1 cellular context compared by ENCODE assay signal in the genomic region with DNA sequence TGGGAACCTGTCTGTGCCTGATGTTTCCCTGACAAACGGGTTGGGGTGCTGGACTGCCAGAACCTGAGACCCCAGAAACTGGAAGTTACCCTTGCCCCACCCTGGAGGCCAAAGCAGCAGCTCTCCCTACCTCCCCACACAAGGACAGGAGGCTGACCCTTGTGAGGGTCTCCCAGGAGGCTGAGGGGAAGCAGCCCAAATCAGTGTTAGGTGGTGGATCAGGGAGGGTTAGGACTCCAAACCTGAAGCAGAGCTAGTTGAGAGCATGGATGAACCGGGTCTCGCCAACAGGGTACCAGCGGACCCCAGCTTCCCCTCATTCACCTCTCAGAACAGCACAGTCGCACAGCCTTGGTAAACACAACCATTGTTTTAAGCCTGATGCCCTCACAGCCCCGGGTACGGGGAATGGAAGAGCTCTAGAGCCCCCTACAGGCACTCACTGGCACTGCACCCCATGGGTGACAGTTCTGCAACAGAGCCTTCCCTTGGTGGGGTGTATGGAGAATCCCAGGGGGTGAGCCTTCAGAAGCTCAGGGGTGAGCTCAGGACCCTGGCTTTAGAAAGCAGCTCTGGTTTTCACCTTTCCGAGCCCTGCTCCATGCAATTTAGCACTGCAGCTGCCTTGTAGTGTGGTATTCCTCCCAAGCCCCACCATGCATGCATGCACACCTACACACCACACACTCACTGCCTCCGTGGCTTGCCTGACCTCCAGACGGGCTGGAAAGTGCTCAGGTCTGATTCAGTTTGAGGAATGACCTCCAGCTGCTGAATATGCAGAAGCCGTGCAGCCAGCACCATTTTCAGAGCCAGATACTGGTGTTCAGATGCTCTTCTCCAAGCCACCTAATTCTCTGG.
TF ChIP-seq lines count a peak whose summit lies in the region.

No MANE protein-coding gene starts in this region.

TF ChIP-seq in GM23338, 12 proteins besides CTCF, POLR2A, EP300 and RAD21 (continued from another document):
- TF ChIP-seq, protein P1, sequence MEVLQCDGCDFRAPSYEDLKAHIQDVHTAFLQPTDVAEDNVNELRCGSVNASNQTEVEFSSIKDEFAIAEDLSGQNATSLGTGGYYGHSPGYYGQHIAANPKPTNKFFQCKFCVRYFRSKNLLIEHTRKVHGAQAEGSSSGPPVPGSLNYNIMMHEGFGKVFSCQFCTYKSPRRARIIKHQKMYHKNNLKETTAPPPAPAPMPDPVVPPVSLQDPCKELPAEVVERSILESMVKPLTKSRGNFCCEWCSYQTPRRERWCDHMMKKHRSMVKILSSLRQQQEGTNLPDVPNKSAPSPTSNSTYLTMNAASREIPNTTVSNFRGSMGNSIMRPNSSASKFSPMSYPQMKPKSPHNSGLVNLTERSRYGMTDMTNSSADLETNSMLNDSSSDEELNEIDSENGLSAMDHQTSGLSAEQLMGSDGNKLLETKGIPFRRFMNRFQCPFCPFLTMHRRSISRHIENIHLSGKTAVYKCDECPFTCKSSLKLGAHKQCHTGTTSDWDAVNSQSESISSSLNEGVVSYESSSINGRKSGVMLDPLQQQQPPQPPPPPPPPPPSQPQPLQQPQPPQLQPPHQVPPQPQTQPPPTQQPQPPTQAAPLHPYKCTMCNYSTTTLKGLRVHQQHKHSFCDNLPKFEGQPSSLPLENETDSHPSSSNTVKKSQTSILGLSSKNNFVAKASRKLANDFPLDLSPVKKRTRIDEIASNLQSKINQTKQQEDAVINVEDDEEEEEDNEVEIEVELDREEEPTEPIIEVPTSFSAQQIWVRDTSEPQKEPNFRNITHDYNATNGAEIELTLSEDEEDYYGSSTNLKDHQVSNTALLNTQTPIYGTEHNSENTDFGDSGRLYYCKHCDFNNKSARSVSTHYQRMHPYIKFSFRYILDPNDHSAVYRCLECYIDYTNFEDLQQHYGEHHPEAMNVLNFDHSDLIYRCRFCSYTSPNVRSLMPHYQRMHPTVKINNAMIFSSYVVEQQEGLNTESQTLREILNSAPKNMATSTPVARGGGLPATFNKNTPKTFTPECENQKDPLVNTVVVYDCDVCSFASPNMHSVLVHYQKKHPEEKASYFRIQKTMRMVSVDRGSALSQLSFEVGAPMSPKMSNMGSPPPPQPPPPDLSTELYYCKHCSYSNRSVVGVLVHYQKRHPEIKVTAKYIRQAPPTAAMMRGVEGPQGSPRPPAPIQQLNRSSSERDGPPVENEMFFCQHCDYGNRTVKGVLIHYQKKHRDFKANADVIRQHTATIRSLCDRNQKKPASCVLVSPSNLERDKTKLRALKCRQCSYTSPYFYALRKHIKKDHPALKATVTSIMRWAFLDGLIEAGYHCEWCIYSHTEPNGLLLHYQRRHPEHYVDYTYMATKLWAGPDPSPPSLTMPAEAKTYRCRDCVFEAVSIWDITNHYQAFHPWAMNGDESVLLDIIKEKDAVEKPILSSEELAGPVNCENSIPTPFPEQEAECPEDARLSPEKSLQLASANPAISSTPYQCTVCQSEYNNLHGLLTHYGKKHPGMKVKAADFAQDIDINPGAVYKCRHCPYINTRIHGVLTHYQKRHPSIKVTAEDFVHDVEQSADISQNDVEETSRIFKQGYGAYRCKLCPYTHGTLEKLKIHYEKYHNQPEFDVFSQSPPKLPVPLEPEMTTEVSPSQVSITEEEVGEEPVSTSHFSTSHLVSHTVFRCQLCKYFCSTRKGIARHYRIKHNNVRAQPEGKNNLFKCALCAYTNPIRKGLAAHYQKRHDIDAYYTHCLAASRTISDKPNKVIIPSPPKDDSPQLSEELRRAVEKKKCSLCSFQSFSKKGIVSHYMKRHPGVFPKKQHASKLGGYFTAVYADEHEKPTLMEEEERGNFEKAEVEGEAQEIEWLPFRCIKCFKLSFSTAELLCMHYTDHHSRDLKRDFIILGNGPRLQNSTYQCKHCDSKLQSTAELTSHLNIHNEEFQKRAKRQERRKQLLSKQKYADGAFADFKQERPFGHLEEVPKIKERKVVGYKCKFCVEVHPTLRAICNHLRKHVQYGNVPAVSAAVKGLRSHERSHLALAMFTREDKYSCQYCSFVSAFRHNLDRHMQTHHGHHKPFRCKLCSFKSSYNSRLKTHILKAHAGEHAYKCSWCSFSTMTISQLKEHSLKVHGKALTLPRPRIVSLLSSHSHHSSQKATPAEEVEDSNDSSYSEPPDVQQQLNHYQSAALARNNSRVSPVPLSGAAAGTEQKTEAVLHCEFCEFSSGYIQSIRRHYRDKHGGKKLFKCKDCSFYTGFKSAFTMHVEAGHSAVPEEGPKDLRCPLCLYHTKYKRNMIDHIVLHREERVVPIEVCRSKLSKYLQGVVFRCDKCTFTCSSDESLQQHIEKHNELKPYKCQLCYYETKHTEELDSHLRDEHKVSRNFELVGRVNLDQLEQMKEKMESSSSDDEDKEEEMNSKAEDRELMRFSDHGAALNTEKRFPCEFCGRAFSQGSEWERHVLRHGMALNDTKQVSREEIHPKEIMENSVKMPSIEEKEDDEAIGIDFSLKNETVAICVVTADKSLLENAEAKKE (CRISPR knock-in tag; IDR thresholded peaks at IDR 0.05) = no peak
- no peak for TF ChIP-seq ZNF331 (CRISPR knock-in tag; IDR thresholded peaks at IDR 0.05; ENCODE audit: low read depth)
